34 cellular contexts compared by ENCODE assay signal in genomic region chr15:86256628-86257027, GRCh38.
"Had no signal": no experiment of that assay in that cellular context is flagged by ENCODE, and none has a peak within 500 bp of the region (broad histone marks: within the 10 kb centered on the region; RNA-seq: fewer than 3 reads in every experiment).

No MANE protein-coding gene starts in this region.

- DNase-seq: activated CD4-positive, alpha-beta memory T cell treated with anti-CD3 and anti-CD28 coated beads, Interleukin-2, amount 10 ng/mL, durations not matched to agents 7 days and 5 days; activated CD4-positive, alpha-beta T cell treated with anti-CD3 and anti-CD28 coated beads for 1 hour; activated CD4-positive, alpha-beta T cell treated with anti-CD3 and anti-CD28 coated beads for 36 hours; activated CD4-positive, alpha-beta T cell treated with anti-CD3 and anti-CD28 coated beads for 48 hours; activated CD4-positive, alpha-beta T cell treated with anti-CD3 and anti-CD28 coated beads, Interleukin-2, amount 10 ng/mL, durations not matched to agents 7 days and 5 days; activated CD4-positive, alpha-beta T cell treated with anti-CD3 and anti-CD28 coated beads, Interleukin-2, amount 50 U/mL, for 48 hours; activated CD4-positive, CD25-positive, alpha-beta regulatory T cell; activated CD8-positive, alpha-beta memory T cell treated with anti-CD3 and anti-CD28 coated beads for 24 hours; activated CD8-positive, alpha-beta memory T cell treated with anti-CD3 and anti-CD28 coated beads, Interleukin-2, amount 10 ng/mL, durations not matched to agents 7 days and 5 days; activated CD8-positive, alpha-beta memory T cell treated with anti-CD3 and anti-CD28 coated beads, Interleukin-2, amount 50 U/mL, for 48 hours; activated CD8-positive, alpha-beta T cell treated with anti-CD3 and anti-CD28 coated beads, Interleukin-2, amount 10 ng/mL, durations not matched to agents 7 days and 5 days; activated effector memory CD4-positive, alpha-beta T cell treated with Interleukin-2 at 50 U/mL for 16 hours; activated gamma-delta T cell; activated naive CD4-positive, alpha-beta T cell treated with anti-CD3 and anti-CD28 coated beads, Interleukin-2, amount 10 ng/mL, durations not matched to agents 7 days and 5 days; activated naive CD4-positive, alpha-beta T cell treated with Interleukin-2 at 50 U/mL for 16 hours; activated naive CD8-positive, alpha-beta T cell treated with anti-CD3 and anti-CD28 coated beads for 36 hours; activated T-cell treated with anti-CD3 and anti-CD28 coated beads, Interleukin-2, amount 50 U/mL, for 24 hours; activated T-cell treated with anti-CD3 and anti-CD28 coated beads, Interleukin-2, amount 50 U/mL, for 48 hours; adrenal gland; amniotic stem cell; aorta; body of pancreas; brain microvascular endothelial cell; central memory CD4-positive, alpha-beta T cell; T-helper 1 cell; T-helper 2 cell; T-helper 9 cell; WERI-Rb-1 had no signal

- FAIRE-seq: astrocyte, TTC549 had no signal

- ATAC-seq: activated CD4-positive, alpha-beta T cell treated with anti-CD3 and anti-CD28 coated beads for 36 hours; activated CD4-positive, CD25-positive, alpha-beta regulatory T cell treated with anti-CD3 and anti-CD28 coated beads, Interleukin-2, amount 50 U/mL, for 24 hours; activated CD8-positive, alpha-beta memory T cell treated with anti-CD3 and anti-CD28 coated beads, Interleukin-2, amount 10 ng/mL, durations not matched to agents 7 days and 5 days; activated CD8-positive, alpha-beta T cell treated with anti-CD3 and anti-CD28 coated beads, Interleukin-2, amount 10 ng/mL, durations not matched to agents 7 days and 5 days; activated naive CD4-positive, alpha-beta T cell treated with anti-CD3 and anti-CD28 coated beads, Interleukin-2, amount 50 U/mL, for 72 hours; body of pancreas; WTC11 had no signal

- H3K27ac ChIP-seq: adrenal gland, body of pancreas, brain microvascular endothelial cell, breast epithelium, WERI-Rb-1 had no signal
